ENCODE assay signal across 18 cellular contexts in the genomic region with DNA sequence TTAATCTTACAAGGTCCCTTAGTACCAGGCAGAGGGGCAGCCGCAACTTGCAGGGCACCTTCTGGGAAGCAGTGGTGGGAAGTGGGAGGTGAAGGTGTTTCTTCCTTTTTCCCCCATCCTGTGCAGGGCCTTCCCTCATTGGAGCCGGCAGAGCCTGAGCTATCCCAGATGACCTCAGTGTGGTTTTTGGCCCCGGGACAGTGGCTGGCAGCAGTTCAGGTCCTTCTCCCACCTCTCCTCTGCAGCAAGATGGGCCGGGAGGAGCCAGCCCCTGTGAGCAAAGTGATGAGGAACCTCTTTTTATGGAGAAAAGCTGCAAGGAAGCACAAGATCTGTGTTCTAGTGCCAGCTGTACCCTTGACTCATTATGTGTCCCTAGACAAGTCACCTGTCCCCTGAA. TPM values are rescaled to one million over a fixed set of nuclear protein-coding genes. Genes with fewer than 3 reads are reported as not detected.
"Had no signal": no experiment of that assay in that cellular context is flagged by ENCODE, and none has a peak within 500 bp of the region (broad histone marks: within the 10 kb centered on the region; RNA-seq: fewer than 3 reads in every experiment).

No MANE protein-coding gene starts in this region.

- ATAC-seq: activated naive CD8-positive, alpha-beta T cell treated with anti-CD3 and anti-CD28 coated beads, Interleukin-2, amount 50 U/mL, for 24 hours; T-cell had no signal

- H3K9me3 Mint-ChIP-seq: activated naive CD4-positive, alpha-beta T cell treated with anti-CD3 and anti-CD28 coated beads for 36 hours; activated naive CD8-positive, alpha-beta T cell treated with anti-CD3 and anti-CD28 coated beads, Interleukin-2, amount 50 U/mL, for 24 hours; activated T-helper 2 cell treated with anti-CD3 and anti-CD28 coated beads, Interferon-gamma antibody, Interleukin-2, Interleukin-4, amounts not matched to agents 10 μg/mL and 5 μg/mL and 100 μg/mL, durations not matched to agents 14 hours and 24 hours and 36 hours; T-cell; type B pancreatic cell had no signal

- H3K27me3 Mint-ChIP-seq: activated naive CD8-positive, alpha-beta T cell treated with anti-CD3 and anti-CD28 coated beads, Interleukin-2, amount 50 U/mL, for 24 hours; T-cell; type B pancreatic cell had no signal

- H3K27ac Mint-ChIP-seq: activated naive CD4-positive, alpha-beta T cell treated with anti-CD3 and anti-CD28 coated beads for 36 hours; activated naive CD8-positive, alpha-beta T cell treated with anti-CD3 and anti-CD28 coated beads, Interleukin-2, amount 50 U/mL, for 24 hours; activated T-helper 2 cell treated with anti-CD3 and anti-CD28 coated beads, Interferon-gamma antibody, Interleukin-2, Interleukin-4, amounts not matched to agents 10 μg/mL and 5 μg/mL and 100 μg/mL, durations not matched to agents 14 hours and 24 hours and 36 hours; T-cell; type B pancreatic cell had no signal

- H3K4me3 Mint-ChIP-seq: activated naive CD4-positive, alpha-beta T cell treated with anti-CD3 and anti-CD28 coated beads for 36 hours; activated naive CD8-positive, alpha-beta T cell treated with anti-CD3 and anti-CD28 coated beads, Interleukin-2, amount 50 U/mL, for 24 hours; T-cell; type B pancreatic cell had no signal

- H3K4me1 Mint-ChIP-seq: activated naive CD8-positive, alpha-beta T cell treated with anti-CD3 and anti-CD28 coated beads, Interleukin-2, amount 50 U/mL, for 24 hours had no signal

- H3K9me3 ChIP-seq: lower lobe of right lung, SK-N-SH had no signal

- H3K27ac ChIP-seq: lower lobe of right lung, skin epidermis had no signal

- H3K4me3 ChIP-seq: lower lobe of right lung, skin epidermis had no signal

- DNase-seq: activated CD4-positive, CD25-positive, alpha-beta regulatory T cell treated with anti-CD3 and anti-CD28 coated beads, Interleukin-2, amount 50 U/mL, for 72 hours; activated naive CD4-positive, alpha-beta T cell treated with anti-CD3 and anti-CD28 coated beads for 36 hours; activated naive CD8-positive, alpha-beta T cell treated with anti-CD3 and anti-CD28 coated beads, Interleukin-2, amount 50 U/mL, for 24 hours; aorta; hippocampal formation; lower lobe of right lung; midbrain; stimulated activated CD4-positive, alpha-beta T cell treated with anti-CD3 and anti-CD28 coated beads, Interleukin-4, amount 100 ng/mL, for 24 hours; stimulated activated naive CD4-positive, alpha-beta T cell treated with Interleukin-2 at 50 U/mL for 16 hours; T-cell; T1000 had no signal

RNA-seq across cellular contexts. Expression of a gene that starts 27.3 kb away (rescaled TPM):
- total RNA-seq: activated naive CD4-positive, alpha-beta T cell treated with anti-CD3 and anti-CD28 coated beads for 36 hours; activated T-helper 2 cell treated with anti-CD3 and anti-CD28 coated beads, Interferon-gamma antibody, Interleukin-2, Interleukin-4, amounts not matched to agents 10 μg/mL and 5 μg/mL and 100 μg/mL, durations not matched to agents 14 hours and 24 hours and 36 hours had no signal

RNA-seq across cellular contexts. Expression of a gene that starts 28.8 kb away (rescaled TPM):
- total RNA-seq: chondrocyte, kidney epithelial cell, myocyte had no signal
- polyA plus RNA-seq: SK-N-SH had no signal

RNA-seq across cellular contexts. Expression of a gene that starts 44.2 kb away (rescaled TPM):
- total RNA-seq: activated naive CD4-positive, alpha-beta T cell treated with anti-CD3 and anti-CD28 coated beads for 36 hours; activated T-helper 2 cell treated with anti-CD3 and anti-CD28 coated beads, Interferon-gamma antibody, Interleukin-2, Interleukin-4, amounts not matched to agents 10 μg/mL and 5 μg/mL and 100 μg/mL, durations not matched to agents 14 hours and 24 hours and 36 hours; chondrocyte; kidney epithelial cell; myocyte had no signal
- polyA plus RNA-seq: SK-N-SH had no signal
